ENCODE assay signal across 19 cellular contexts in genomic region chr18:21593540-21594257, GRCh38. TPM values are rescaled to one million over a fixed set of nuclear protein-coding genes. Genes with fewer than 3 reads are reported as not detected.
DNase-seq lines count a peak whose midpoint lies in the region; ATAC-seq and TF ChIP-seq lines count a peak whose summit lies in the region.
"Had no signal": no experiment of that assay in that cellular context is flagged by ENCODE, and none has a peak within 500 bp of the region (broad histone marks: within the 10 kb centered on the region; RNA-seq: fewer than 3 reads in every experiment).

No MANE protein-coding gene starts in this region.

- H3K36me3 ChIP-seq in OCI-LY1 (ENCODE audit: insufficient read depth, low read length) (peaks cover 29% of the 10 kb centered on the region), brain microvascular endothelial cell (replicated peaks) (no peaks in the 10 kb centered on the region), sigmoid colon (no peaks in the 10 kb centered on the region)
- H3K36me3 ChIP-seq: neutrophil had no signal

- TF ChIP-seq POLR2A in sigmoid colon (IDR thresholded peaks at IDR 0.05): no peak

- in situ Hi-C loops in brain microvascular endothelial cell (cut with HindIII; ENCODE audit: low pct_ligation_motif_present, low sequenced_read_pairs): no loop called here

- no peak overlapping the region for H3K4me3 ChIP-seq in OCI-LY1 (ENCODE audit: low read depth, low read length, poor library complexity, severe bottlenecking)
- no peak overlapping the region for H3K4me3 ChIP-seq in brain microvascular endothelial cell (ENCODE audit: low read depth, low read length)
- H3K4me3 ChIP-seq in sigmoid colon: no peak overlapping the region
- H3K4me3 ChIP-seq: tibial nerve had no signal

- intact Hi-C loops in sigmoid colon (cut with DNase I): no loop called here

- TF ChIP-seq CTCF in GM12873 (IDR thresholded peaks at IDR 0.05; ENCODE audit: insufficient read depth, low read depth, low read length, missing control alignments): peak; percentile 24
- TF ChIP-seq CTCF in OCI-LY1 (IDR thresholded peaks at IDR 0.05; ENCODE audit: low read length): peak; percentile 23; the same call in 1 of the 2 replicates
- peak; percentile 12 for TF ChIP-seq CTCF in brain microvascular endothelial cell (IDR thresholded peaks at IDR 0.05; ENCODE audit: low read depth, low read length, missing control alignments)
- no peak for TF ChIP-seq CTCF in sigmoid colon (IDR thresholded peaks at IDR 0.05)

- H2AFZ ChIP-seq in OCI-LY1 (ENCODE audit: low read length): no peak overlapping the region

- WGBS in sigmoid colon, 2 donors: 86 to 97% methylated on average over 5 to 7 of the region's 7 CpGs

- H3K4me1 ChIP-seq in OCI-LY1 (ENCODE audit: insufficient read depth, low read length, severe bottlenecking) (peaks cover 18% of the 10 kb centered on the region), sigmoid colon (peaks cover 0 to 14% (median 4%) of the 10 kb centered on the region in 4 donors)

- H3K9me3 ChIP-seq in OCI-LY1 (ENCODE audit: low read length) (no peaks in the 10 kb centered on the region; the same call in 1 of the 2 replicates), sigmoid colon (no peaks in the 10 kb centered on the region)
- H3K9me3 ChIP-seq: neutrophil, tibial nerve had no signal

- TF ChIP-seq EP300 in sigmoid colon (IDR thresholded peaks at IDR 0.05): no peak

- no peak overlapping the region for H3K4me2 ChIP-seq in OCI-LY1 (ENCODE audit: low read length)

- no peaks in the 10 kb centered on the region for H3F3A ChIP-seq in OCI-LY1 (ENCODE audit: insufficient read depth, low read length)

- H3K27me3 ChIP-seq in OCI-LY1 (ENCODE audit: insufficient read depth, low read length) (no peaks in the 10 kb centered on the region), brain microvascular endothelial cell (replicated peaks) (no peaks in the 10 kb centered on the region), sigmoid colon (no peaks in the 10 kb centered on the region)
- H3K27me3 ChIP-seq: neutrophil, tibial nerve had no signal

- DNase-seq in 8988T (peak; percentile 61), brain microvascular endothelial cell (no peak), foreskin melanocyte (no peak), anterior cingulate cortex (lab: John Stamatoyannopoulos, UW) (no peak), sigmoid colon (no peak)
- DNase-seq: central memory CD4-positive, alpha-beta T cell; islet precursor cell; Karpas-422; mesenchymal stem cell; NCI-H1436 treated with DMSO at 0.1 percent for 48 hours; NCI-H345; stimulated activated CD4-positive, alpha-beta T cell treated with anti-CD3 and anti-CD28 coated beads, Interleukin-4, amount 100 ng/mL, for 4 hours had no signal

- no peak overlapping the region for H3K27ac ChIP-seq in OCI-LY1 (ENCODE audit: low read depth, low read length, poor library complexity, severe bottlenecking)
- H3K27ac ChIP-seq in brain microvascular endothelial cell: no peak overlapping the region
- H3K27ac ChIP-seq in sigmoid colon: no peak overlapping the region
- H3K27ac ChIP-seq: HL-60, neutrophil, tibial nerve, VCaP had no signal

- peaks cover 76% of the 10 kb centered on the region for H3K79me2 ChIP-seq in OCI-LY1 (ENCODE audit: insufficient read depth, low read length)

- ATAC-seq in GM19023 (IDR thresholded peaks at IDR 0.05; ENCODE audit: unreplicated experiment): no peak

- no peaks in the 10 kb centered on the region for H3K9me2 ChIP-seq in OCI-LY1 (ENCODE audit: low read depth, low read length)

- no peaks in the 10 kb centered on the region for H4K20me1 ChIP-seq in OCI-LY1 (ENCODE audit: insufficient read depth, low read length)

- no peak overlapping the region for H3K9ac ChIP-seq in OCI-LY1 (ENCODE audit: low read length)

RNA-seq across cellular contexts. Expression of gene ESCO1, which starts 6.8 kb away (rescaled TPM):
- total RNA-seq in sigmoid colon: 10 to 100 TPM; 12.8 to 20.0 (median 18.9) TPM
- 10 to 100 TPM in 2 of 3 donors, 1 to 10 TPM in 1; 9.9 to 11.3 (median 10.8) TPM for polyA plus RNA-seq in sigmoid colon

RNA-seq across cellular contexts. Expression of gene SNRPD1, which starts 18.4 kb away (rescaled TPM):
- total RNA-seq in sigmoid colon: 10 to 100 TPM in 1 of 4 donors, 1 to 10 TPM in 3; 5.2 to 10.3 (median 6.5) TPM
- 10 to 100 TPM; 16.2 to 34.1 (median 19.7) TPM for polyA plus RNA-seq in sigmoid colon

Comparison
In these comparisons a context has a peak if more than half of its experiments do, and no peak if none do; other contexts are left out.
1. CTCF ChIP-seq: peak in GM12873 (single experiment), OCI-LY1 (single experiment) and brain microvascular endothelial cell (single experiment); none in sigmoid colon (0 of 4).